10 cellular contexts compared by ENCODE assay signal in the genomic region with DNA sequence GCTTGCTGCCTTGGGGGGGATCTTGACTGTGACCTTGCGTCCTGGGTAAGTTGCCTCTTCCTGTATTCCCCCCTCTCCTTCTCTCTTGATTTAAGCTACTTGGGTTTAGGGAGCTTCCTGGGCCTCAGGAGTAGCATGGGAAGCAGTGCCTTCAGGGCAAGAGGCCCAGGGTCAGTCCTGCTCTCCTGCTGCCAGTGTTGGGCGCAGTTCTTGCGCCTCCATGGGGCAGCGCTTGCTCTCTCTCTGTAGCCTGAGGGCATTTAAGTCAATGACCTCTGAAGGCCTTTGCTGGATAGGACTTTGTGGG.
A peak's percentile ranks its signal among the peaks of the same experiment; 100 is the strongest.
DNase-seq lines count a peak whose midpoint lies in the region; ATAC-seq and TF ChIP-seq lines count a peak whose summit lies in the region.
"Had no signal": no experiment of that assay in that cellular context is flagged by ENCODE, and none has a peak within 500 bp of the region (broad histone marks: within the 10 kb centered on the region; RNA-seq: fewer than 3 reads in every experiment).

No MANE protein-coding gene starts in this region.

- H3K36me3 Mint-ChIP-seq in CD8-positive, alpha-beta T cell, result no peaks in the 10 kb centered on the region
- no peaks in the 10 kb centered on the region for H3K36me3 Mint-ChIP-seq in activated B cell treated with CpG ODN at 0.5 μM for 24 hours (ENCODE audit: low read depth)

- H3K9me3 ChIP-seq in CD8-positive, alpha-beta T cell (ENCODE audit: low read length), result no peaks in the 10 kb centered on the region
- no peaks in the 10 kb centered on the region for H3K9me3 ChIP-seq in fibroblast of lung (ENCODE audit: control insufficient read depth, insufficient read depth, low read depth, low read length)
- no peaks in the 10 kb centered on the region for H3K9me3 ChIP-seq in parathyroid adenoma (ENCODE audit: control insufficient read depth, low read length)

- no peak for ATAC-seq in CD8-positive, alpha-beta T cell
- ATAC-seq in activated B cell treated with CpG ODN at 0.5 μM for 24 hours (ENCODE audit: low read depth), result no peak

- peak overlapping the region; percentile 94 for H3K27ac ChIP-seq in CD8-positive, alpha-beta T cell (ENCODE audit: low read depth, low read length)
- H3K27ac ChIP-seq in fibroblast of lung (ENCODE audit: insufficient read depth, low read length) (peak overlapping the region; percentile 1), parathyroid adenoma (peak overlapping the region; percentile 72)

- H3K27me3 Mint-ChIP-seq in CD8-positive, alpha-beta T cell (ENCODE audit: low read depth), result no peaks in the 10 kb centered on the region
- H3K27me3 Mint-ChIP-seq in activated B cell treated with CpG ODN at 0.5 μM for 24 hours, result no peaks in the 10 kb centered on the region

- peak overlapping the region; percentile 83 for H3K4me3 Mint-ChIP-seq in CD8-positive, alpha-beta T cell
- H3K4me3 Mint-ChIP-seq in activated B cell treated with CpG ODN at 0.5 μM for 24 hours, result no peak overlapping the region

- no peaks in the 10 kb centered on the region for H3K9me3 Mint-ChIP-seq in CD8-positive, alpha-beta T cell
- H3K9me3 Mint-ChIP-seq in activated B cell treated with CpG ODN at 0.5 μM for 24 hours, result no peaks in the 10 kb centered on the region

- peaks cover 58% of the 10 kb centered on the region for H3K4me1 Mint-ChIP-seq in CD8-positive, alpha-beta T cell (ENCODE audit: low read depth)
- peaks cover 19% of the 10 kb centered on the region for H3K4me1 Mint-ChIP-seq in activated B cell treated with CpG ODN at 0.5 μM for 24 hours

- peak overlapping the region; percentile 57 for H3K4me3 ChIP-seq in CD8-positive, alpha-beta T cell (ENCODE audit: low read depth, low read length)
- H3K4me3 ChIP-seq in fibroblast of lung (replicated peaks in 1 of 4; ENCODE audit: control extremely low read depth in 1 of 4, insufficient read depth in 1 of 4, low read depth in 3 of 4, low read length in 4 of 4) (no peak overlapping the region), parathyroid adenoma (ENCODE audit: low read depth, low read length) (no peak overlapping the region)

- peak in 1 of 7 experiments; percentile 51 for DNase-seq in CD8-positive, alpha-beta T cell
- DNase-seq in activated B cell treated with CpG ODN at 0.5 μM for 24 hours (no peak), fibroblast of lung (ENCODE audit: low read depth in 2 of 2) (no peak), foreskin melanocyte (no peak), germinal center (ENCODE audit: low spot score) (no peak), DMS 273 treated with DMSO at 0.1 percent for 48 hours (lab: John Stamatoyannopoulos, UW) (no peak)
- DNase-seq in stimulated activated CD4-positive, alpha-beta T cell treated with anti-CD3 and anti-CD28 coated beads, Interleukin-15, amount 100 ng/mL, for 24 hours, result no peak
- DNase-seq: NCI-H1105 treated with DMSO at 0.1 percent for 48 hours, SIG-M5 had no signal

- peaks cover 50% of the 10 kb centered on the region for H3K4me1 ChIP-seq in CD8-positive, alpha-beta T cell (ENCODE audit: insufficient read depth, low read length)
- no peaks in the 10 kb centered on the region for H3K4me1 ChIP-seq in fibroblast of lung (ENCODE audit: control insufficient read depth, extremely low read depth, insufficient read depth, low read length)
- peaks cover 5% of the 10 kb centered on the region for H3K4me1 ChIP-seq in parathyroid adenoma

- H3K27me3 ChIP-seq in CD8-positive, alpha-beta T cell (ENCODE audit: insufficient read depth, low read length), result no peaks in the 10 kb centered on the region
- H3K27me3 ChIP-seq in fibroblast of lung (ENCODE audit: control insufficient read depth, insufficient read depth, low read length), result no peaks in the 10 kb centered on the region
- no peaks in the 10 kb centered on the region for H3K27me3 ChIP-seq in parathyroid adenoma (ENCODE audit: control insufficient read depth, insufficient read depth, low read length)

- H4K20me1 ChIP-seq in fibroblast of lung (ENCODE audit: control insufficient read depth, extremely low read depth, insufficient read depth, low read length), result no peaks in the 10 kb centered on the region

- H3K27ac Mint-ChIP-seq in CD8-positive, alpha-beta T cell, result peak overlapping the region; percentile 95
- H3K27ac Mint-ChIP-seq in activated B cell treated with CpG ODN at 0.5 μM for 24 hours, result peak overlapping the region; percentile 87

- TF ChIP-seq CTCF in CD8-positive, alpha-beta T cell (IDR thresholded peaks at IDR 0.05), result no peak
- no peak for TF ChIP-seq CTCF in activated B cell treated with CpG ODN at 0.5 μM for 24 hours (IDR thresholded peaks at IDR 0.05)
- no peak for TF ChIP-seq CTCF in fibroblast of lung (conservative IDR thresholded peaks at IDR 0.05 in 1 of 2, IDR thresholded peaks at IDR 0.05 in 1 of 2; ENCODE audit: low read depth in 1 of 2, low read length in 2 of 2)
- no peak for TF ChIP-seq CTCF in parathyroid adenoma (IDR thresholded peaks at IDR 0.05)

- intact Hi-C loops in CD8-positive, alpha-beta T cell (cut with DNase I, micrococcal nuclease), result loop anchor here (1.0 to 5.0 kb wide), 5 partner anchors 55 to 344 kb away; partner anchors contain the start of genes FAM210A (in 1 of the 2) and RNMT (in 1 of the 2)
- intact Hi-C loops in activated B cell treated with CpG ODN at 0.5 μM for 24 hours (cut with micrococcal nuclease), result loop anchor here (5.0 kb wide), 2 partner anchors 55 to 165 kb away; partner anchors contain the start of gene LDLRAD4

- no peaks in the 10 kb centered on the region for H3K79me2 ChIP-seq in fibroblast of lung (ENCODE audit: control insufficient read depth, insufficient read depth, low read length)
- H3K79me2 ChIP-seq in parathyroid adenoma, result peaks cover 2% of the 10 kb centered on the region

- H3K4me2 ChIP-seq in fibroblast of lung (ENCODE audit: extremely low read depth, insufficient read depth, low read length) (peak overlapping the region; percentile 59), parathyroid adenoma (ENCODE audit: low read length) (no peak overlapping the region)

- H3K9ac ChIP-seq in fibroblast of lung (ENCODE audit: insufficient read depth, low read length) (no peak overlapping the region), parathyroid adenoma (no peak overlapping the region)

- CTCF ChIA-PET in CD8-positive, alpha-beta T cell (lab: Charles Lee), result interaction anchor here (0.6 to 0.9 kb wide), 2 partner anchors 164 to 166 kb away, joined by 3 to 4 read pairs; no protein-coding TSS in a partner anchor
- CTCF ChIA-PET in activated B cell treated with CpG ODN at 0.5 μM for 24 hours (lab: Charles Lee), result no interaction called here

- H2AFZ ChIP-seq in fibroblast of lung (ENCODE audit: low read length) (peak overlapping the region; percentile 75), parathyroid adenoma (no peak overlapping the region)

- POLR2A ChIA-PET in CD8-positive, alpha-beta T cell (lab: Charles Lee), result no interaction called here
- POLR2A ChIA-PET in activated B cell treated with CpG ODN at 0.5 μM for 24 hours (lab: Charles Lee), result no interaction called here

- H3K36me3 ChIP-seq in CD8-positive, alpha-beta T cell (ENCODE audit: insufficient read depth, low read length), result no peaks in the 10 kb centered on the region
- H3K36me3 ChIP-seq in fibroblast of lung (ENCODE audit: control insufficient read depth, insufficient read depth, low read length) (no peaks in the 10 kb centered on the region), parathyroid adenoma (ENCODE audit: control insufficient read depth, insufficient read depth, low read length) (no peaks in the 10 kb centered on the region)

Comparison
In these comparisons a context has a peak if more than half of its experiments do, and no peak if none do; other contexts are left out.
1. H3K27ac ChIP-seq: peak in every context shown above with its lines; median percentile 94 in CD8-positive, alpha-beta T cell; 72 in parathyroid adenoma; 1 in fibroblast of lung.